ENCODE assay signal across 21 cellular contexts in genomic region chr4:89878611-89879010, GRCh38. TPM values are rescaled to one million over a fixed set of nuclear protein-coding genes. Genes with fewer than 3 reads are reported as not detected.
"Had no signal": no experiment of that assay in that cellular context is flagged by ENCODE, and none has a peak within 500 bp of the region (broad histone marks: within the 10 kb centered on the region; RNA-seq: fewer than 3 reads in every experiment).

No MANE protein-coding gene starts in this region.

- FAIRE-seq: endometrium, TTC549 had no signal

- H3K4me1 ChIP-seq: psoas muscle had no signal

- H3K36me3 Mint-ChIP-seq: activated naive CD4-positive, alpha-beta T cell treated with anti-CD3 and anti-CD28 coated beads, Interleukin-2, amount 50 U/mL, for 24 hours; brain; natural killer cell had no signal

- H3K9me3 ChIP-seq: mucosa of descending colon, psoas muscle had no signal

- H3K27ac Mint-ChIP-seq: dendritic cell treated with granulocyte-macrophage colony-stimulating factor and Interleukin-4, amounts not matched to agents 40 ng/mL and 50 ng/mL, for 4 days; natural killer cell had no signal

- H3K4me1 Mint-ChIP-seq: central memory CD8-positive, alpha-beta T cell had no signal

- H3K4me3 ChIP-seq: mucosa of descending colon, psoas muscle had no signal

- H3K9me3 Mint-ChIP-seq: activated naive CD4-positive, alpha-beta T cell treated with anti-CD3 and anti-CD28 coated beads, Interleukin-2, amount 50 U/mL, for 24 hours; central memory CD8-positive, alpha-beta T cell; dendritic cell treated with granulocyte-macrophage colony-stimulating factor and Interleukin-4, amounts not matched to agents 40 ng/mL and 50 ng/mL, for 4 days; natural killer cell had no signal

- H3K4me3 Mint-ChIP-seq: activated naive CD4-positive, alpha-beta T cell treated with anti-CD3 and anti-CD28 coated beads, Interleukin-2, amount 50 U/mL, for 24 hours; central memory CD8-positive, alpha-beta T cell; dendritic cell treated with granulocyte-macrophage colony-stimulating factor and Interleukin-4, amounts not matched to agents 40 ng/mL and 50 ng/mL, for 4 days; natural killer cell had no signal

- ATAC-seq: esophagus mucosa, mucosa of descending colon, natural killer cell, psoas muscle had no signal

- H3K27me3 Mint-ChIP-seq: activated naive CD4-positive, alpha-beta T cell treated with anti-CD3 and anti-CD28 coated beads, Interleukin-2, amount 50 U/mL, for 24 hours; brain; dendritic cell treated with granulocyte-macrophage colony-stimulating factor and Interleukin-4, amounts not matched to agents 40 ng/mL and 50 ng/mL, for 4 days had no signal

- H3K27ac ChIP-seq: psoas muscle had no signal

- DNase-seq: activated effector memory CD4-positive, alpha-beta T cell treated with Interleukin-2 at 50 U/mL for 16 hours; activated T-cell treated with anti-CD3 and anti-CD28 coated beads, Interleukin-2, amount 50 U/mL, for 1 hour; amygdala; foreskin melanocyte; head of caudate nucleus; mucosa of descending colon; natural killer cell; psoas muscle; stimulated activated CD4-positive, alpha-beta T cell treated with anti-CD3 and anti-CD28 coated beads, Interleukin-12 subunit alpha, Interleukin-12 subunit beta, amount 100 ng/mL, for 4 hours; stimulated activated CD4-positive, alpha-beta T cell treated with anti-CD3 and anti-CD28 coated beads, Interleukin-2, amount 100 ng/mL, for 48 hours; stimulated activated naive CD4-positive, alpha-beta T cell treated with Interleukin-2 at 50 U/mL for 16 hours; T-helper 2 cell; trophoblast cell had no signal

RNA-seq across cellular contexts. Expression of gene MMRN1, which starts 16.0 kb away (rescaled TPM):
- total RNA-seq: osteoblast had no signal
